1 cellular context compared by ENCODE assay signal in genomic region chr1:207021876-207022596, GRCh38.
TF ChIP-seq lines count a peak whose summit lies in the region.

No MANE protein-coding gene starts in this region.

TF ChIP-seq in HEK293, 187 proteins besides CTCF, POLR2A, EP300 and RAD21 (continued from another document):
- TF ChIP-seq ZBTB11 (tag by site-specific recombination; conservative IDR thresholded peaks at IDR 0.05; ENCODE audit: low read depth), result no peak
